Comparison of ENCODE assay signal across 26 cellular contexts in genomic region chr5:39678533-39678932, GRCh38.
"Had no signal": no experiment of that assay in that cellular context is flagged by ENCODE, and none has a peak within 500 bp of the region (broad histone marks: within the 10 kb centered on the region; RNA-seq: fewer than 3 reads in every experiment).

No MANE protein-coding gene starts in this region.

- H3K4me3 ChIP-seq: colonic mucosa, esophagus muscularis mucosa, lower lobe of right lung, pancreas, right lobe of liver, suprapubic skin, transverse colon, vagina had no signal

- H3K27me3 ChIP-seq: colonic mucosa, esophagus muscularis mucosa, neutrophil, pancreas, right lobe of liver, suprapubic skin, transverse colon, vagina had no signal

- FAIRE-seq: pancreas, small intestine had no signal

- H3K36me3 ChIP-seq: colonic mucosa, esophagus muscularis mucosa, lower lobe of right lung, neutrophil, pancreas, right lobe of liver, suprapubic skin, transverse colon, vagina had no signal

- H3K4me1 ChIP-seq: colonic mucosa, esophagus muscularis mucosa, lower lobe of right lung, pancreas, right lobe of liver, vagina had no signal

- H3K9me3 ChIP-seq: colonic mucosa, esophagus muscularis mucosa, lower lobe of right lung, neutrophil, pancreas, right lobe of liver, suprapubic skin, transverse colon, vagina had no signal

- ATAC-seq: left ventricle myocardium superior; lower lobe of right lung; natural killer cell treated with Interleukin-12 subunit alpha and Interleukin-12 subunit beta and Interleukin-15 and Interleukin-18, amount 100 ng/mL, for 72 hours; pancreas; right lobe of liver; stimulated activated naive CD8-positive, alpha-beta T cell treated with anti-CD3 and anti-CD28 coated beads, Interleukin-15, amount 100 ng/mL, for 72 hours had no signal

- H3K27ac ChIP-seq: colonic mucosa, esophagus muscularis mucosa, lower lobe of right lung, neutrophil, pancreas, right lobe of liver, suprapubic skin, vagina had no signal

- DNase-seq: colonic mucosa; effector CD8-positive, alpha-beta T cell; endodermal cell; foreskin melanocyte; glutamatergic neuron; hypothalamus; immature natural killer cell; islet precursor cell; left ventricle myocardium superior; lower lobe of right lung; naive B cell; pancreas; right lobe of liver; small intestine; stimulated activated CD4-positive, alpha-beta T cell treated with anti-CD3 and anti-CD28 coated beads, Interleukin-12 subunit alpha, Interleukin-12 subunit beta, amount 100 ng/mL, for 4 hours; stimulated activated CD4-positive, alpha-beta T cell treated with anti-CD3 and anti-CD28 coated beads, Interleukin-1b, Interleukin-23, amount 100 ng/mL, for 48 hours; stimulated activated CD4-positive, alpha-beta T cell treated with anti-CD3 and anti-CD28 coated beads, Interleukin-4, amount 100 ng/mL, for 1 hour; stimulated activated CD8-positive, alpha-beta memory T cell treated with anti-CD3 and anti-CD28 coated beads, Interleukin-4, amount 100 ng/mL, for 48 hours; stimulated activated naive CD4-positive, alpha-beta T cell; stimulated activated naive CD8-positive, alpha-beta T cell treated with anti-CD3 and anti-CD28 coated beads, Interleukin-15, amount 100 ng/mL, for 72 hours; transverse colon had no signal
